Comparison of ENCODE assay signal across 9 cellular contexts in genomic region chr1:185680453-185680852, GRCh38. TPM values are rescaled to one million over a fixed set of nuclear protein-coding genes. Genes with fewer than 3 reads are reported as not detected.
DNase-seq lines count a peak whose midpoint lies in the region; ATAC-seq, FAIRE-seq and TF ChIP-seq lines count a peak whose summit lies in the region.
"Had no signal": no experiment of that assay in that cellular context is flagged by ENCODE, and none has a peak within 500 bp of the region (broad histone marks: within the 10 kb centered on the region; RNA-seq: fewer than 3 reads in every experiment).

No MANE protein-coding gene starts in this region.

- ATAC-seq in CD8-positive, alpha-beta T cell = no peak
- no peak for ATAC-seq in GM18861 (IDR thresholded peaks at IDR 0.05; ENCODE audit: unreplicated experiment)

- CTCF ChIA-PET in A673 (lab: Charles Lee) = interaction anchor here (0.6 to 1.8 kb wide), 10 partner anchors 10 to 1900 kb away, joined by 3 to 13 read pairs (median 5); no protein-coding TSS in a partner anchor
- CTCF ChIA-PET in CD8-positive, alpha-beta T cell (lab: Charles Lee) = interaction anchor here (0.7 to 4.1 kb wide), 31 partner anchors 10 to 875 kb away, joined by 3 to 42 read pairs (median 5); partner anchors contain the start of gene IVNS1ABP

- no peaks in the 10 kb centered on the region for H3K9me3 Mint-ChIP-seq in CD8-positive, alpha-beta T cell
- no peaks in the 10 kb centered on the region for H3K9me3 Mint-ChIP-seq in endothelial cell (ENCODE audit: unreplicated experiment)
- H3K9me3 Mint-ChIP-seq: natural killer cell had no signal

- no peaks in the 10 kb centered on the region for H3K27me3 ChIP-seq in A673 (replicated peaks; ENCODE audit: insufficient read depth, low read depth, low read length, poor library complexity)
- no peaks in the 10 kb centered on the region for H3K27me3 ChIP-seq in CD8-positive, alpha-beta T cell (ENCODE audit: insufficient read depth, low read length)
- H3K27me3 ChIP-seq in Peyer's patch = no peaks in the 10 kb centered on the region

- H3K4me1 ChIP-seq in A673 (ENCODE audit: insufficient read depth, low read length, poor library complexity, severe bottlenecking) = peaks cover 68% of the 10 kb centered on the region
- H3K4me1 ChIP-seq in CD8-positive, alpha-beta T cell (ENCODE audit: insufficient read depth, low read length) = peaks cover 10% of the 10 kb centered on the region
- H3K4me1 ChIP-seq in Peyer's patch = peaks cover 0 to 6% (median 3%) of the 10 kb centered on the region in 4 donors

- BruUV-seq in A673 (replicated peaks; lab: Mats Ljungman, UMichigan) = no TSS peak

- TF ChIP-seq POLR2A in Peyer's patch (IDR thresholded peaks at IDR 0.05) = no peak

- H3K9me3 ChIP-seq in A673 (ENCODE audit: low read depth, low read length, poor library complexity, severe bottlenecking) = no peaks in the 10 kb centered on the region
- no peaks in the 10 kb centered on the region for H3K9me3 ChIP-seq in CD8-positive, alpha-beta T cell (ENCODE audit: low read length)
- H3K9me3 ChIP-seq in Peyer's patch = no peaks in the 10 kb centered on the region

- intact Hi-C loops in A673 (cut with micrococcal nuclease; ENCODE audit: unreplicated experiment) = loop anchor here (5.0 to 10.0 kb wide), 3 partner anchors 508 to 1906 kb away; no protein-coding TSS in a partner anchor
- intact Hi-C loops in CD8-positive, alpha-beta T cell (cut with DNase I, micrococcal nuclease) = loop anchor here in 1 of 2 experiments (5.0 to 10.0 kb wide), 2 partner anchors 696 to 873 kb away; no protein-coding TSS in a partner anchor

- H3K4me1 Mint-ChIP-seq in CD8-positive, alpha-beta T cell (ENCODE audit: low read depth) = peaks cover 28% of the 10 kb centered on the region
- peaks cover 34% of the 10 kb centered on the region for H3K4me1 Mint-ChIP-seq in endothelial cell (ENCODE audit: unreplicated experiment)

- POLR2A ChIA-PET in A673 (lab: Charles Lee; ENCODE audit: low non-redundant PET) = interaction anchor here (0.6 kb wide), 1 partner anchor 45 kb away, joined by 3 read pairs; no protein-coding TSS in a partner anchor
- POLR2A ChIA-PET in CD8-positive, alpha-beta T cell (lab: Charles Lee) = interaction anchor here (0.6 to 2.3 kb wide), 4 partner anchors 13 to 569 kb away, joined by 3 to 16 read pairs (median 4); partner anchors contain the start of gene IVNS1ABP

- peak overlapping the region; percentile 4 for H3K27ac Mint-ChIP-seq in CD8-positive, alpha-beta T cell
- H3K27ac Mint-ChIP-seq in endothelial cell (ENCODE audit: unreplicated experiment) = no peak overlapping the region

- H3K36me3 ChIP-seq in A673 (ENCODE audit: insufficient read depth, low read length, poor library complexity, severe bottlenecking) (no peaks in the 10 kb centered on the region), Peyer's patch (no peaks in the 10 kb centered on the region)
- no peaks in the 10 kb centered on the region for H3K36me3 ChIP-seq in CD8-positive, alpha-beta T cell (ENCODE audit: insufficient read depth, low read length)

- H3K27ac ChIP-seq in A673 (ENCODE audit: low read depth, low read length, poor library complexity, severe bottlenecking) = peak overlapping the region; percentile 59
- H3K27ac ChIP-seq in CD8-positive, alpha-beta T cell (ENCODE audit: low read depth, low read length) = no peak overlapping the region
- no peak overlapping the region for H3K27ac ChIP-seq in Peyer's patch

- peak overlapping the region; percentile 15 for H3K4me3 Mint-ChIP-seq in CD8-positive, alpha-beta T cell
- H3K4me3 Mint-ChIP-seq in endothelial cell (ENCODE audit: unreplicated experiment) = peak overlapping the region; percentile 19
- H3K4me3 Mint-ChIP-seq: natural killer cell had no signal

- no peak for FAIRE-seq in RCC 7860 (lab: Jason Lieb, UNC)

- no peaks in the 10 kb centered on the region for H3K36me3 Mint-ChIP-seq in CD8-positive, alpha-beta T cell
- no peaks in the 10 kb centered on the region for H3K36me3 Mint-ChIP-seq in endothelial cell (ENCODE audit: low read depth, unreplicated experiment)
- H3K36me3 Mint-ChIP-seq: natural killer cell had no signal

- DNase-seq in A673 (ENCODE audit: low spot score) (no peak), Peyer's patch (peak in 2 of 3 donors; percentile 44 to 49), endothelial cell (ENCODE audit: low spot score) (no peak), RCC 7860 (ENCODE audit: low spot score) (no peak), NCI-H1436 (lab: John Stamatoyannopoulos, UW) (no peak), NCI-H69 (lab: John Stamatoyannopoulos, UW) (no peak)
- DNase-seq in CD8-positive, alpha-beta T cell = peak in 2 of 7 experiments; percentile 10 to 12
- DNase-seq: natural killer cell had no signal

- no peak for TF ChIP-seq CTCF in A673 (conservative IDR thresholded peaks at IDR 0.05; ENCODE audit: low read depth, low read length)
- TF ChIP-seq CTCF in CD8-positive, alpha-beta T cell (IDR thresholded peaks at IDR 0.05) = no peak
- no peak for TF ChIP-seq CTCF in Peyer's patch (IDR thresholded peaks at IDR 0.05)
- no peak for TF ChIP-seq CTCF in endothelial cell (IDR thresholded peaks at IDR 0.05; ENCODE audit: unreplicated experiment)

- H3K27me3 Mint-ChIP-seq in CD8-positive, alpha-beta T cell (ENCODE audit: low read depth) = no peaks in the 10 kb centered on the region
- peaks cover 8% of the 10 kb centered on the region for H3K27me3 Mint-ChIP-seq in endothelial cell (ENCODE audit: unreplicated experiment)

- H3K4me3 ChIP-seq in A673 (ENCODE audit: low read depth, low read length, poor library complexity, severe bottlenecking) (no peak overlapping the region), Peyer's patch (no peak overlapping the region)
- H3K4me3 ChIP-seq in CD8-positive, alpha-beta T cell (ENCODE audit: low read depth, low read length) = no peak overlapping the region

RNA-seq across cellular contexts. Expression of gene HMCN1, which starts 53.7 kb away (rescaled TPM):
- total RNA-seq in A673 (2021) (134 and 182 TPM in 2 replicates), Peyer's patch (10 to 100 TPM in 2 of 4 donors, 1 to 10 TPM in 2; 1.5 to 18.2 (median 7.1) TPM), endothelial cell (ENCODE audit: unreplicated experiment) (22.2 TPM)
- total RNA-seq in CD8-positive, alpha-beta T cell = under 1 TPM in 1 of 2 experiments, not detected in 1; 0.03 TPM

Comparison
In these comparisons a context has a peak if more than half of its experiments do, and no peak if none do; other contexts are left out.
1. DNase-seq: peak in Peyer's patch (2 of 3); none in A673 (single experiment), endothelial cell (single experiment), RCC 7860 (single experiment), NCI-H1436 (single experiment) and NCI-H69 (single experiment).